ENCODE assay signal across 15 cellular contexts in the genomic region with DNA sequence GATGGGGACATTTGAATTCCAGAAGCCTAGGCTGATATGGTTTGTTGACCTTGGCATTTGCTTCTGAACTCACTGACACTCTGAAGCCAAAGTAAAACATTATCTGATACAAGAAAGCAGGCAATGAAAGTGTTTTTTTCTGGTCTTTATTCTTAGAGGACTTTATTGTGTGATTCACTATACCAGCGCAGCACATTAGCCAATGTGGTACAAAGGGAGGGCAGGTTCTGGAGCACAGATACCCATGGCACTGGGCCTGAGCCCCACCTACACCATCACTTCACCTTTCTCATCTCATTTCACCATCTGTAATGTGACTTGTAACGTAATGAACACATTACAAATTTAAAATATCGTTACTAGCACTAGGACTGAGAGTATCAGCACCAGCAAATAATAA.
DNase-seq lines count a peak whose midpoint lies in the region; ATAC-seq and TF ChIP-seq lines count a peak whose summit lies in the region.
"Had no signal": no experiment of that assay in that cellular context is flagged by ENCODE, and none has a peak within 500 bp of the region (broad histone marks: within the 10 kb centered on the region; RNA-seq: fewer than 3 reads in every experiment).

No MANE protein-coding gene starts in this region.

- no peaks in the 10 kb centered on the region for H3K27me3 ChIP-seq in neural cell (ENCODE audit: insufficient read depth, low read depth, low read length)
- H3K27me3 ChIP-seq: dorsolateral prefrontal cortex, testis had no signal

- H3K36me3 Mint-ChIP-seq in T-helper 17 cell (ENCODE audit: low read depth): no peaks in the 10 kb centered on the region

- H3K27ac Mint-ChIP-seq in T-helper 17 cell: no peak overlapping the region

- no peak overlapping the region for H3K9ac ChIP-seq in neural cell (ENCODE audit: low read length)

- TF ChIP-seq POLR2A in erythroblast (IDR thresholded peaks at IDR 0.05; ENCODE audit: low read length): no peak

- H3K4me3 Mint-ChIP-seq in T-helper 17 cell: no peak overlapping the region
- H3K4me3 Mint-ChIP-seq: activated T-cell treated with anti-CD3 and anti-CD28 coated beads, Interleukin-2, amount 50 U/mL, for 4 hours had no signal

- DNase-seq in Right ventricle myocardium superior (no peak), Right ventricle myocardium inferior (ENCODE audit: missing footprints) (no peak), erythroblast (lab: John Stamatoyannopoulos, UW) (peak; percentile 28 to 43), T-helper 17 cell (no peak), NCI-H524 treated with DMSO at 0.1 percent for 48 hours (lab: John Stamatoyannopoulos, UW) (no peak)
- DNase-seq: 8988T; activated CD4-positive, alpha-beta T cell treated with anti-CD3 and anti-CD28 coated beads for 4 hours; activated T-cell treated with anti-CD3 and anti-CD28 coated beads, Interleukin-2, amount 50 U/mL, for 4 hours; dorsolateral prefrontal cortex; NCI-H1930; NCI-H748 treated with DMSO at 0.1 percent for 48 hours; testis had no signal

- H3K4me1 Mint-ChIP-seq in T-helper 17 cell: peaks cover 2% of the 10 kb centered on the region

- H3F3A ChIP-seq in neural cell (ENCODE audit: insufficient read depth, low read length, poor library complexity, severe bottlenecking): no peaks in the 10 kb centered on the region

- H2AFZ ChIP-seq in neural cell (ENCODE audit: low read depth, low read length): peak overlapping the region; percentile 25

- H3K4me3 ChIP-seq in neural cell (ENCODE audit: low read length): peak overlapping the region; percentile 41
- H3K4me3 ChIP-seq: dorsolateral prefrontal cortex, testis had no signal

- H3K9me2 ChIP-seq in neural cell (ENCODE audit: insufficient read depth, low read length): no peaks in the 10 kb centered on the region

- H3K27ac ChIP-seq in neural cell (ENCODE audit: low read length): peak overlapping the region; percentile 80
- H3K27ac ChIP-seq: testis had no signal

- ATAC-seq in Right ventricle myocardium superior (ENCODE audit: poor library complexity): peak; percentile 19
- ATAC-seq in Right ventricle myocardium inferior: no peak
- ATAC-seq in GM21360 (IDR thresholded peaks at IDR 0.05; ENCODE audit: unreplicated experiment): no peak
- ATAC-seq in T-helper 17 cell: no peak
- no peak for ATAC-seq in GM18858 (IDR thresholded peaks at IDR 0.05; ENCODE audit: unreplicated experiment)
- ATAC-seq: activated T-cell treated with anti-CD3 and anti-CD28 coated beads, Interleukin-2, amount 50 U/mL, for 4 hours had no signal

- H3K27me3 Mint-ChIP-seq in T-helper 17 cell: peaks cover 15% of the 10 kb centered on the region

- no peak for TF ChIP-seq CTCF in neural cell (IDR thresholded peaks at IDR 0.05; ENCODE audit: poor library complexity, severe bottlenecking)

- no peaks in the 10 kb centered on the region for H3K9me3 ChIP-seq in neural cell (ENCODE audit: low read length)
- no peaks in the 10 kb centered on the region for H3K9me3 ChIP-seq in T-helper 17 cell (ENCODE audit: control insufficient read depth, low read length, poor library complexity, severe bottlenecking)
- H3K9me3 ChIP-seq: testis had no signal

- no peak for TF ChIP-seq RAD21 in neural cell (conservative IDR thresholded peaks at IDR 0.05)

- no peaks in the 10 kb centered on the region for H3K79me2 ChIP-seq in neural cell (replicated peaks; ENCODE audit: insufficient read depth, low read length)

- H3K4me2 ChIP-seq in neural cell (ENCODE audit: low read length): peak overlapping the region; percentile 31

- intact Hi-C loops in Right ventricle myocardium superior (cut with DNase I) (no loop called here), Right ventricle myocardium inferior (cut with DNase I) (no loop called here)

- no peaks in the 10 kb centered on the region for H3K36me3 ChIP-seq in neural cell (ENCODE audit: insufficient read depth, low read length)

- H4K20me1 ChIP-seq in neural cell (ENCODE audit: insufficient read depth): no peaks in the 10 kb centered on the region

- TF ChIP-seq EP300 in neural cell (conservative IDR thresholded peaks at IDR 0.05; ENCODE audit: poor library complexity, severe bottlenecking): no peak

TF ChIP-seq in neural cell, 6 proteins besides CTCF, POLR2A, EP300 and RAD21:
- TF ChIP-seq MXI1 (conservative IDR thresholded peaks at IDR 0.05; ENCODE audit: poor library complexity, severe bottlenecking): no peak
- no peak for TF ChIP-seq SMC3 (conservative IDR thresholded peaks at IDR 0.05; ENCODE audit: poor library complexity)
- TF ChIP-seq POLR2AphosphoS5 (IDR thresholded peaks at IDR 0.05): no peak

Comparison
In these comparisons a context has a peak if more than half of its experiments do, and no peak if none do; other contexts are left out.
1. DNase-seq: peak in erythroblast (2 of 2); none in Right ventricle myocardium superior (single experiment), Right ventricle myocardium inferior (single experiment), T-helper 17 cell (0 of 3) and NCI-H524 treated with DMSO at 0.1 percent for 48 hours (single experiment).